Comparison of ENCODE assay signal across 3 cellular contexts in genomic region chr14:54823757-54824549, GRCh38.
TF ChIP-seq lines count a peak whose summit lies in the region.

No MANE protein-coding gene starts in this region.

TF ChIP-seq in SK-N-SH treated with all-trans-retinoic acid at 6 μM for 48 hours, 23 proteins besides CTCF, POLR2A, EP300 and RAD21 (continued from another document):
- no peak for TF ChIP-seq TSHZ2 (CRISPR knock-in tag; IDR thresholded peaks at IDR 0.05)
- no peak for TF ChIP-seq BACH2 (CRISPR knock-in tag; IDR thresholded peaks at IDR 0.05; ENCODE audit: borderline replicate concordance)

TF ChIP-seq in SK-N-SH, 30 proteins besides CTCF, POLR2A, EP300 and RAD21 (continued from another document):
- TF ChIP-seq NFIC (IDR thresholded peaks at IDR 0.05; ENCODE audit: borderline replicate concordance) (no peak), JUND (IDR thresholded peaks at IDR 0.05) (no peak), USF1 (IDR thresholded peaks at IDR 0.05; ENCODE audit: borderline replicate concordance, low read depth) (no peak), POLR2AphosphoS5 (IDR thresholded peaks at IDR 0.05; ENCODE audit: low read depth, low read length) (no peak), USF2 (IDR thresholded peaks at IDR 0.05; ENCODE audit: borderline replicate concordance, low read depth, low read length) (no peak), PBX3 (IDR thresholded peaks at IDR 0.05) (no peak), ZBTB33 (IDR thresholded peaks at IDR 0.05; ENCODE audit: borderline replicate concordance, low read depth) (no peak), FOXM1 (IDR thresholded peaks at IDR 0.05; ENCODE audit: low read depth) (no peak), FOXJ3 (CRISPR knock-in tag; IDR thresholded peaks at IDR 0.05) (no peak)

TF ChIP-seq in K562, 482 proteins besides CTCF, POLR2A, EP300 and RAD21:
- TF ChIP-seq ZFP91 (CRISPR knock-in tag; IDR thresholded peaks at IDR 0.05) (no peak), BHLHE40 (IDR thresholded peaks at IDR 0.05; ENCODE audit: low read length) (no peak), BDP1 (IDR thresholded peaks at IDR 0.05; ENCODE audit: insufficient read depth, insufficient read length) (no peak), POLR2AphosphoS5 (IDR thresholded peaks at IDR 0.05; ENCODE audit: control insufficient read depth, insufficient read depth, low read depth, low read length) (no peak), CHD4 (IDR thresholded peaks at IDR 0.05; ENCODE audit: insufficient read depth, insufficient replicate concordance, low read depth, low read length, poor library complexity, severe bottlenecking) (no peak), E2F1 (CRISPR knock-in tag; IDR thresholded peaks at IDR 0.05) (no peak), RBBP5 (IDR thresholded peaks at IDR 0.05; ENCODE audit: borderline replicate concordance, insufficient read depth, low read length, poor library complexity, severe bottlenecking) (no peak), TFE3 (CRISPR knock-in tag; IDR thresholded peaks at IDR 0.05) (no peak), ZFX (CRISPR knock-in tag; IDR thresholded peaks at IDR 0.05) (no peak), YBX1 (IDR thresholded peaks at IDR 0.05) (no peak), CBX3 (IDR thresholded peaks at IDR 0.05; ENCODE audit: borderline replicate concordance in 1 of 2, low read length in 2 of 2) (peak in 1 of 2 experiments; percentile 24; a peak in 1 of 3 replicates), CBX8 (IDR thresholded peaks at IDR 0.05; ENCODE audit: borderline replicate concordance, extremely low read depth, low read depth, low read length, poor library complexity, severe bottlenecking) (no peak), FOXM1 (IDR thresholded peaks at IDR 0.05; ENCODE audit: low read depth) (no peak), FOXM1 (CRISPR knock-in tag; IDR thresholded peaks at IDR 0.05; ENCODE audit: low read depth) (no peak), CBX5 (IDR thresholded peaks at IDR 0.05; ENCODE audit: borderline replicate concordance, low read depth) (0 out of 2 replicates have a peak, but pooled peaks have one; percentile 50), POLR2B (IDR thresholded peaks at IDR 0.05; ENCODE audit: low read depth, partially characterized antibody) (no peak), NFYB (IDR thresholded peaks at IDR 0.05; ENCODE audit: extremely low read depth, insufficient read length) (no peak), ZFP30 (CRISPR knock-in tag; IDR thresholded peaks at IDR 0.05; ENCODE audit: borderline replicate concordance) (peak; percentile 35; the same call in 1 of the 2 replicates), ZNF41 (CRISPR knock-in tag; conservative IDR thresholded peaks at IDR 0.05) (no peak)
